ENCODE assay signal across 1 cellular context in the genomic region with DNA sequence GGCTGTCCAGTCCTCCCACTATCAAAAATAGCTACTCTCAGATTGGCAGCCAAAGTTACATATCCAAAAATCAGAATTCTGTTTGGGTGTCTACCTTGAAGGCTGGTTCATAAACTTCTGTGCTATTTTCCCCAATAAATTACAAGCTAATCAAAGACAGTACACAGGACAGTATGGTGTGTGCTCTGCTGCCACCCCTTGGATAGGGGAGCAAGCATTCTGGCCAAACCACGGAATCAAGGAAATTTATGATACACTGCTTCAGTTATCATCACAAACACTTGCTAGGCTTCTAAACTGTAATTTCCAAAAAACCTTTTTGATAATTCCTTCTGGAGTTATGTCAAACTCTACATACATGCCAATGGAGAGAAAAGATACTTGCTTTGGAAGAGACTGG.
TF ChIP-seq lines count a peak whose summit lies in the region.

No MANE protein-coding gene starts in this region.

TF ChIP-seq in HepG2, 621 proteins besides CTCF, POLR2A, EP300 and RAD21:
- TF ChIP-seq ZNF350 (CRISPR knock-in tag; IDR thresholded peaks at IDR 0.05; ENCODE audit: borderline replicate concordance, low read depth), result no peak
- no peak for TF ChIP-seq ZNF3 (CRISPR knock-in tag; IDR thresholded peaks at IDR 0.05)
- no peak for TF ChIP-seq PAX8 (CRISPR knock-in tag; IDR thresholded peaks at IDR 0.05; ENCODE audit: borderline replicate concordance)
- TF ChIP-seq ZNF441 (CRISPR knock-in tag; IDR thresholded peaks at IDR 0.05; ENCODE audit: borderline replicate concordance), result no peak
- TF ChIP-seq ESRRA (CRISPR knock-in tag; IDR thresholded peaks at IDR 0.05; ENCODE audit: low read depth), result no peak
- no peak for TF ChIP-seq XBP1 (CRISPR knock-in tag; IDR thresholded peaks at IDR 0.05)
- no peak for TF ChIP-seq SMAD9 (CRISPR knock-in tag; IDR thresholded peaks at IDR 0.05)
- no peak for TF ChIP-seq ZNF564 (CRISPR knock-in tag; IDR thresholded peaks at IDR 0.05)
- TF ChIP-seq, protein P1, sequence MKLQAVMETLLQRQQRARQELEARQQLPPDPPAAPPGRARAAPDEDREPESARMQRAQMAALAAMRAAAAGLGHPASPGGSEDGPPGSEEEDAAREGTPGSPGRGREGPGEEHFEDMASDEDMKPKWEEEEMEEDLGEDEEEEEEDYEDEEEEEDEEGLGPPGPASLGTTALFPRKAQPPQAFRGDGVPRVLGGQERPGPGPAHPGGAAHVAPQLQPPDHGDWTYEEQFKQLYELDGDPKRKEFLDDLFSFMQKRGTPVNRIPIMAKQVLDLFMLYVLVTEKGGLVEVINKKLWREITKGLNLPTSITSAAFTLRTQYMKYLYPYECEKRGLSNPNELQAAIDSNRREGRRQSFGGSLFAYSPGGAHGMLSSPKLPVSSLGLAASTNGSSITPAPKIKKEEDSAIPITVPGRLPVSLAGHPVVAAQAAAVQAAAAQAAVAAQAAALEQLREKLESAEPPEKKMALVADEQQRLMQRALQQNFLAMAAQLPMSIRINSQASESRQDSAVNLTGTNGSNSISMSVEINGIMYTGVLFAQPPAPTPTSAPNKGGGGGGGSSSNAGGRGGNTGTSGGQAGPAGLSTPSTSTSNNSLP (IDR thresholded peaks at IDR 0.05; ENCODE audit: low read depth, low read length), result no peak
- TF ChIP-seq, protein P2, sequence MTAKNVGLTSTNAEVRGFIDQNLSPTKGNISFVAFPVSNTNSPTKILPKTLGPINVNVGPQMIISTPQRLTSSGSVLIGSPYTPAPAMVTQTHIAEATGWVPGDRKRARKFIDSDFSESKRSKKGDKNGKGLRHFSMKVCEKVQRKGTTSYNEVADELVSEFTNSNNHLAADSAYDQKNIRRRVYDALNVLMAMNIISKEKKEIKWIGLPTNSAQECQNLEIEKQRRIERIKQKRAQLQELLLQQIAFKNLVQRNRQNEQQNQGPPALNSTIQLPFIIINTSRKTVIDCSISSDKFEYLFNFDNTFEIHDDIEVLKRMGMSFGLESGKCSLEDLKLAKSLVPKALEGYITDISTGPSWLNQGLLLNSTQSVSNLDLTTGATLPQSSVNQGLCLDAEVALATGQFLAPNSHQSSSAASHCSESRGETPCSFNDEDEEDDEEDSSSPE (CRISPR knock-in tag; IDR thresholded peaks at IDR 0.05), result no peak
- TF ChIP-seq, protein P3, sequence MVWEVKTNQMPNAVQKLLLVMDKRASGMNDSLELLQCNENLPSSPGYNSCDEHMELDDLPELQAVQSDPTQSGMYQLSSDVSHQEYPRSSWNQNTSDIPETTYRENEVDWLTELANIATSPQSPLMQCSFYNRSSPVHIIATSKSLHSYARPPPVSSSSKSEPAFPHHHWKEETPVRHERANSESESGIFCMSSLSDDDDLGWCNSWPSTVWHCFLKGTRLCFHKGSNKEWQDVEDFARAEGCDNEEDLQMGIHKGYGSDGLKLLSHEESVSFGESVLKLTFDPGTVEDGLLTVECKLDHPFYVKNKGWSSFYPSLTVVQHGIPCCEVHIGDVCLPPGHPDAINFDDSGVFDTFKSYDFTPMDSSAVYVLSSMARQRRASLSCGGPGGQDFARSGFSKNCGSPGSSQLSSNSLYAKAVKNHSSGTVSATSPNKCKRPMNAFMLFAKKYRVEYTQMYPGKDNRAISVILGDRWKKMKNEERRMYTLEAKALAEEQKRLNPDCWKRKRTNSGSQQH (CRISPR knock-in tag; IDR thresholded peaks at IDR 0.05; ENCODE audit: low read depth), result no peak
- TF ChIP-seq ZNF124 (CRISPR knock-in tag; IDR thresholded peaks at IDR 0.05), result no peak
- TF ChIP-seq ZBTB42 (CRISPR knock-in tag; IDR thresholded peaks at IDR 0.05), result no peak
- no peak for TF ChIP-seq EZH2 (conservative IDR thresholded peaks at IDR 0.05; ENCODE audit: low read depth, low read length)
